In the genomic region with DNA sequence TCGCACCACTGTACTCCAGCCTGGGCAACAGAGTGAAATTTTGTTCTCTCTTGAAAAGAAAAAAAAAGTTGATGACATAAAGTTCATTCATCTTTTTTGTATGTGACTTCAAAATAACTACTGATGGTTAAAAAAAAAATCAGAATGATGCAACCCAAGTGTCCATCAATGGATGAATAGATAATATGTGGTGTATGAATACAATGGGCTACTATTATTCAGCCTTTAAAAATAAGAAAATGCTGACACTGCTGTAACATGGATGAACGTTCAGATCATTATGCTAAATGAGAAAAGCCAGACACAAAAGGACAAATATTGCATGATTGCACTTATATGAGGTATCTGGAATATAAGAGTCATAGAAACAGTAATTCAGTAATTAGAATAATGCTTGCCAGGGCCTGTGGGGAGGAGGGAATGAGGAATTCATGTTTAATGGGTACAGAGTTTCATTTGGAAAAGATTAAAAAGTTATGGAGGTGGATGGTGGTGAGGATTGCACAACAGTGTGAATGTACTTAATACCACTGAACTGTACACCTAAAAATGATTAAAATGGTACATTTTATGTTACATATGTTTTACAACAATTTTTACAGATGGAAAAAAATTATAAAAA, we compare ENCODE assay signal across 20 cellular contexts. TPM values are rescaled to one million over a fixed set of nuclear protein-coding genes. Genes with fewer than 3 reads are reported as not detected.
DNase-seq lines count a peak whose midpoint lies in the region; ATAC-seq, FAIRE-seq and TF ChIP-seq lines count a peak whose summit lies in the region.
"Had no signal": no experiment of that assay in that cellular context is flagged by ENCODE, and none has a peak within 500 bp of the region (broad histone marks: within the 10 kb centered on the region; RNA-seq: fewer than 3 reads in every experiment).

No MANE protein-coding gene starts in this region.

- peaks cover 63% of the 10 kb centered on the region for H3K4me1 Mint-ChIP-seq in activated T-cell treated with anti-CD3 and anti-CD28 coated beads, Interleukin-2, amount 50 U/mL, for 24 hours (ENCODE audit: low read depth)
- peaks cover 51% of the 10 kb centered on the region for H3K4me1 Mint-ChIP-seq in activated T-cell treated with anti-CD3 and anti-CD28 coated beads, Interleukin-2, amount 50 U/mL, for 4 hours (ENCODE audit: low read depth)
- peaks cover 21% of the 10 kb centered on the region for H3K4me1 Mint-ChIP-seq in activated T-helper 17 cell treated with anti-CD3 and anti-CD28 coated beads, Interleukin-2, amount 50 U/mL, for 72 hours
- H3K4me1 Mint-ChIP-seq in osteocyte (ENCODE audit: unreplicated experiment), result peaks cover 15% of the 10 kb centered on the region
- H3K4me1 Mint-ChIP-seq: GM23338 had no signal

- no peaks in the 10 kb centered on the region for H3K9me3 Mint-ChIP-seq in activated T-cell treated with anti-CD3 and anti-CD28 coated beads, Interleukin-2, amount 50 U/mL, for 24 hours
- no peaks in the 10 kb centered on the region for H3K9me3 Mint-ChIP-seq in activated T-cell treated with anti-CD3 and anti-CD28 coated beads, Interleukin-2, amount 50 U/mL, for 4 hours
- no peaks in the 10 kb centered on the region for H3K9me3 Mint-ChIP-seq in activated T-helper 17 cell treated with anti-CD3 and anti-CD28 coated beads, Interleukin-2, amount 50 U/mL, for 72 hours
- no peaks in the 10 kb centered on the region for H3K9me3 Mint-ChIP-seq in osteocyte (ENCODE audit: unreplicated experiment)
- H3K9me3 Mint-ChIP-seq: GM23338 had no signal

- no peaks in the 10 kb centered on the region for H3K27me3 Mint-ChIP-seq in activated T-cell treated with anti-CD3 and anti-CD28 coated beads, Interleukin-2, amount 50 U/mL, for 24 hours
- no peaks in the 10 kb centered on the region for H3K27me3 Mint-ChIP-seq in activated T-cell treated with anti-CD3 and anti-CD28 coated beads, Interleukin-2, amount 50 U/mL, for 4 hours (ENCODE audit: low read depth)
- H3K27me3 Mint-ChIP-seq in activated T-helper 17 cell treated with anti-CD3 and anti-CD28 coated beads, Interleukin-2, amount 50 U/mL, for 72 hours, result no peaks in the 10 kb centered on the region
- no peaks in the 10 kb centered on the region for H3K27me3 Mint-ChIP-seq in osteocyte (ENCODE audit: unreplicated experiment)

- H3K4me3 Mint-ChIP-seq in activated T-cell treated with anti-CD3 and anti-CD28 coated beads, Interleukin-2, amount 50 U/mL, for 24 hours, result no peak overlapping the region
- H3K4me3 Mint-ChIP-seq in activated T-cell treated with anti-CD3 and anti-CD28 coated beads, Interleukin-2, amount 50 U/mL, for 4 hours, result no peak overlapping the region
- no peak overlapping the region for H3K4me3 Mint-ChIP-seq in activated T-helper 17 cell treated with anti-CD3 and anti-CD28 coated beads, Interleukin-2, amount 50 U/mL, for 72 hours
- H3K4me3 Mint-ChIP-seq in osteocyte (ENCODE audit: unreplicated experiment), result no peak overlapping the region
- H3K4me3 Mint-ChIP-seq: GM23338 had no signal

- H3K4me3 ChIP-seq in AG10803 (ENCODE audit: low read length), result no peak overlapping the region
- no peak overlapping the region for H3K4me3 ChIP-seq in fibroblast of mammary gland (ENCODE audit: control insufficient read depth, low read depth, low read length)
- H3K4me3 ChIP-seq: BLaER1 treated with 17β-estradiol and CSF1 and Interleukin-3, amounts not matched to agents 10 nM and 100 nM; GM23338 had no signal

- FAIRE-seq in D721Med (lab: Jason Lieb, UNC), result no peak
- FAIRE-seq: GM12892 had no signal

- DNase-seq in activated T-cell treated with anti-CD3 and anti-CD28 coated beads, Interleukin-2, amount 50 U/mL, for 24 hours, result no peak
- DNase-seq in activated T-cell treated with anti-CD3 and anti-CD28 coated beads, Interleukin-2, amount 50 U/mL, for 4 hours, result no peak
- DNase-seq in AG10803 (ENCODE audit: low read depth), result peak; percentile 57
- DNase-seq in fibroblast of mammary gland (ENCODE audit: low read depth), result peak; percentile 43
- DNase-seq in T-helper 2 cell, result no peak
- no peak for DNase-seq in osteocyte (ENCODE audit: extremely low spot score, unreplicated experiment)
- DNase-seq in D721Med (ENCODE audit: insufficient read length, low spot score), result no peak
- DNase-seq: DMS 273 treated with DMSO at 0.1 percent for 48 hours, GDM1, KBM-7, MV-4-11, NCI-H1417, NCI-H1930, NCI-H2171, NCI-H446, NCI-H69 had no signal

- peaks cover 30% of the 10 kb centered on the region for H3K36me3 Mint-ChIP-seq in activated T-cell treated with anti-CD3 and anti-CD28 coated beads, Interleukin-2, amount 50 U/mL, for 24 hours (ENCODE audit: low read depth)
- peaks cover 6% of the 10 kb centered on the region for H3K36me3 Mint-ChIP-seq in activated T-cell treated with anti-CD3 and anti-CD28 coated beads, Interleukin-2, amount 50 U/mL, for 4 hours (ENCODE audit: insufficient read depth)
- peaks cover 29% of the 10 kb centered on the region for H3K36me3 Mint-ChIP-seq in activated T-helper 17 cell treated with anti-CD3 and anti-CD28 coated beads, Interleukin-2, amount 50 U/mL, for 72 hours (ENCODE audit: low read depth)
- H3K36me3 Mint-ChIP-seq in osteocyte (ENCODE audit: unreplicated experiment), result peaks cover 2% of the 10 kb centered on the region

- ATAC-seq in activated T-cell treated with anti-CD3 and anti-CD28 coated beads, Interleukin-2, amount 50 U/mL, for 4 hours, result no peak
- ATAC-seq in activated T-helper 17 cell treated with anti-CD3 and anti-CD28 coated beads, Interleukin-2, amount 50 U/mL, for 72 hours (replicated peaks), result no peak
- ATAC-seq: GM23338 had no signal

- peak overlapping the region; percentile 36 for H3K27ac Mint-ChIP-seq in activated T-cell treated with anti-CD3 and anti-CD28 coated beads, Interleukin-2, amount 50 U/mL, for 24 hours
- peak overlapping the region; percentile 80 for H3K27ac Mint-ChIP-seq in activated T-helper 17 cell treated with anti-CD3 and anti-CD28 coated beads, Interleukin-2, amount 50 U/mL, for 72 hours
- H3K27ac Mint-ChIP-seq in osteocyte (ENCODE audit: unreplicated experiment), result no peak overlapping the region
- H3K27ac Mint-ChIP-seq: GM23338 had no signal

- TF ChIP-seq CTCF in AG10803 (conservative IDR thresholded peaks at IDR 0.05; ENCODE audit: low read length), result no peak
- TF ChIP-seq CTCF in fibroblast of mammary gland (conservative IDR thresholded peaks at IDR 0.05; ENCODE audit: control insufficient read depth, insufficient read depth, low read depth, low read length), result no peak
- TF ChIP-seq CTCF in osteocyte (IDR thresholded peaks at IDR 0.05), result no peak
- TF ChIP-seq CTCF in D721Med (IDR thresholded peaks at IDR 0.05; ENCODE audit: insufficient read depth, missing control alignments), result no peak

RNA-seq across cellular contexts. Expression of gene TENT4B, which starts 25.4 kb away (rescaled TPM):
- total RNA-seq in activated T-cell treated with anti-CD3 and anti-CD28 coated beads, Interleukin-2, amount 50 U/mL, for 4 hours, result 10 to 100 TPM; 26.0 to 28.7 (median 27.8) TPM
- 10 to 100 TPM; 16.3 to 31.5 TPM for total RNA-seq in activated T-helper 17 cell treated with anti-CD3 and anti-CD28 coated beads, Interleukin-2, amount 50 U/mL, for 72 hours
- total RNA-seq in osteocyte, result 9.6 and 11.1 TPM in 2 replicates

Comparison
In these comparisons a context has a peak if more than half of its experiments do, and no peak if none do; other contexts are left out.
1. DNase-seq: peak in AG10803 (single experiment) and fibroblast of mammary gland (single experiment); none in activated T-cell treated with anti-CD3 and anti-CD28 coated beads, Interleukin-2, amount 50 U/mL, for 24 hours (single experiment), activated T-cell treated with anti-CD3 and anti-CD28 coated beads, Interleukin-2, amount 50 U/mL, for 4 hours (single experiment), T-helper 2 cell (0 of 5), osteocyte (single experiment) and D721Med (single experiment).